20 cellular contexts compared by ENCODE assay signal in genomic region chr7:47390914-47391313, GRCh38.
DNase-seq lines count a peak whose midpoint lies in the region; ATAC-seq, FAIRE-seq and TF ChIP-seq lines count a peak whose summit lies in the region.
"Had no signal": no experiment of that assay in that cellular context is flagged by ENCODE, and none has a peak within 500 bp of the region (broad histone marks: within the 10 kb centered on the region; RNA-seq: fewer than 3 reads in every experiment).

No MANE protein-coding gene starts in this region.

- ATAC-seq in Right ventricle myocardium inferior (no peak), right cardiac atrium (no peak), activated B cell treated with CpG ODN at 0.5 μM for 24 hours (ENCODE audit: low read depth) (peak; percentile 64), mucosa of descending colon (peak; percentile 8), HG02981 (IDR thresholded peaks at IDR 0.05; ENCODE audit: unreplicated experiment) (no peak)
- ATAC-seq: HCT116 had no signal

- H3K9me3 ChIP-seq in right cardiac atrium (ENCODE audit: control insufficient read depth, low read length) (no peaks in the 10 kb centered on the region), mucosa of descending colon (no peaks in the 10 kb centered on the region)

- H3K27ac ChIP-seq in right cardiac atrium (ENCODE audit: low read length) = no peak overlapping the region
- H3K27ac ChIP-seq in brain microvascular endothelial cell = no peak overlapping the region

- H3K9me3 Mint-ChIP-seq in activated B cell treated with CpG ODN at 0.5 μM for 24 hours = no peaks in the 10 kb centered on the region

- peaks cover 6% of the 10 kb centered on the region for H3K36me3 ChIP-seq in mucosa of descending colon (ENCODE audit: low read depth)
- peaks cover 24% of the 10 kb centered on the region for H3K36me3 ChIP-seq in brain microvascular endothelial cell (replicated peaks)

- H3K4me1 ChIP-seq in right cardiac atrium (ENCODE audit: control insufficient read depth, insufficient read depth, low read length) = peaks cover 6% of the 10 kb centered on the region
- H3K4me1 ChIP-seq in mucosa of descending colon (ENCODE audit: low read depth) = no peaks in the 10 kb centered on the region

- 89% methylated on average over 8 of the region's 8 CpGs for WGBS in right cardiac atrium

- peaks cover 21% of the 10 kb centered on the region for H3K4me1 Mint-ChIP-seq in activated B cell treated with CpG ODN at 0.5 μM for 24 hours

- CTCF ChIA-PET in activated B cell treated with CpG ODN at 0.5 μM for 24 hours (lab: Charles Lee) = no interaction called here

- peak; percentile 69 for FAIRE-seq in urothelium cell line (lab: Jason Lieb, UNC)
- FAIRE-seq: H1, RCC 7860 had no signal

- H3K27me3 ChIP-seq in right cardiac atrium (ENCODE audit: control insufficient read depth, insufficient read depth) (no peaks in the 10 kb centered on the region), brain microvascular endothelial cell (replicated peaks) (no peaks in the 10 kb centered on the region)

- H3K4me3 ChIP-seq in right cardiac atrium (ENCODE audit: low read length) (no peak overlapping the region), mucosa of descending colon (no peak overlapping the region), brain microvascular endothelial cell (ENCODE audit: low read depth, low read length) (no peak overlapping the region)

- no peak for TF ChIP-seq CTCF in activated B cell treated with CpG ODN at 0.5 μM for 24 hours (IDR thresholded peaks at IDR 0.05)
- TF ChIP-seq CTCF in mucosa of descending colon (IDR thresholded peaks at IDR 0.05) = no peak
- no peak for TF ChIP-seq CTCF in brain microvascular endothelial cell (IDR thresholded peaks at IDR 0.05; ENCODE audit: low read depth, low read length, missing control alignments)

- H3K27ac Mint-ChIP-seq in activated B cell treated with CpG ODN at 0.5 μM for 24 hours = peak overlapping the region; percentile 54

- H3K4me3 Mint-ChIP-seq in activated B cell treated with CpG ODN at 0.5 μM for 24 hours = peak overlapping the region; percentile 3

- DNase-seq in Right ventricle myocardium inferior (ENCODE audit: missing footprints) (peak; percentile 46), right cardiac atrium (no peak), activated B cell treated with CpG ODN at 0.5 μM for 24 hours (no peak), mucosa of descending colon (no peak), urothelium cell line (ENCODE audit: low spot score) (no peak), COLO829 (ENCODE audit: low spot score) (no peak), brain microvascular endothelial cell (no peak)
- DNase-seq: 8988T, DMS79, KG1, NCI-H1105, NCI-H146, NCI-H2029, NCI-H2227 treated with DMSO at 0.1 percent for 48 hours, NCI-H510A, OCI-M1 had no signal

- in situ Hi-C loops in brain microvascular endothelial cell (cut with HindIII; ENCODE audit: low pct_ligation_motif_present, low sequenced_read_pairs) = no loop called here

- intact Hi-C loops in Right ventricle myocardium inferior (cut with DNase I) = no loop called here
- intact Hi-C loops in right cardiac atrium (cut with DNase I) = no loop called here
- intact Hi-C loops in activated B cell treated with CpG ODN at 0.5 μM for 24 hours (cut with micrococcal nuclease) = no loop called here
- intact Hi-C loops in mucosa of descending colon (cut with DNase I, micrococcal nuclease) = no loop called here

- H3K36me3 Mint-ChIP-seq in activated B cell treated with CpG ODN at 0.5 μM for 24 hours (ENCODE audit: low read depth) = peaks cover 63% of the 10 kb centered on the region

- POLR2A ChIA-PET in activated B cell treated with CpG ODN at 0.5 μM for 24 hours (lab: Charles Lee) = no interaction called here

- no peaks in the 10 kb centered on the region for H3K27me3 Mint-ChIP-seq in activated B cell treated with CpG ODN at 0.5 μM for 24 hours

Comparison
In these comparisons a context has a peak if more than half of its experiments do, and no peak if none do; other contexts are left out.
1. ATAC-seq: peak in activated B cell treated with CpG ODN at 0.5 μM for 24 hours (single experiment) and mucosa of descending colon (single experiment); none in Right ventricle myocardium inferior (single experiment), right cardiac atrium (0 of 2) and HG02981 (single experiment).